In the genomic region with DNA sequence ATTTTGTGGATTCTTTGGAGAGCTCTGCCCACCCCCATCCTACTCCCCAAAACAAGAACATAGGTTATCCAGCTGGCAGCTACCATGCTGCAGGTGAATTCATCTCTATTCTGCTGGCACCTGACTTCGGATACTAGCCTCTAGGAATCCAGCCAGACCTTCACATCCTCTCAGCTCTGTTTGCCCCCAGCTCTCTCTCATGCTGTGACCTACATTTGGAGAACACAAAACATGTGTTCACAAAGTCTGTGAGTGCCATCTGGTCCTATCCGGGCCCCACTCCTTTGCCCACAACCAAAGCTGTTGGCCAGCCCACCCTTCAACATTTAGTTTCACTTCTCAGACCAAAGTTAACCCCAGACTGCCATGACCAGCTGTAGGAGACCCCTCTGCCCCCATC, we compare ENCODE assay signal across 24 cellular contexts.
A peak's percentile ranks its signal among the peaks of the same experiment; 100 is the strongest.
DNase-seq lines count a peak whose midpoint lies in the region; ATAC-seq and TF ChIP-seq lines count a peak whose summit lies in the region.
"Had no signal": no experiment of that assay in that cellular context is flagged by ENCODE, and none has a peak within 500 bp of the region (broad histone marks: within the 10 kb centered on the region; RNA-seq: fewer than 3 reads in every experiment).

No MANE protein-coding gene starts in this region.

- peaks cover 2% of the 10 kb centered on the region for H3K27me3 Mint-ChIP-seq in activated T-helper 1 cell treated with anti-CD3 and anti-CD28 coated beads, Interleukin-12 subunit alpha, Interleukin-12 subunit beta, Interleukin-2, Interleukin-4 antibody, amounts not matched to agents 30 ng/mL and 10 ng/mL and 1 ng/mL, durations not matched to agents 14 hours and 24 hours and 36 hours (ENCODE audit: insufficient read depth)
- H3K27me3 Mint-ChIP-seq: activated CD4-positive, alpha-beta T cell treated with anti-CD3 and anti-CD28 coated beads for 36 hours had no signal

- no peaks in the 10 kb centered on the region for H3K36me3 Mint-ChIP-seq in activated T-helper 1 cell treated with anti-CD3 and anti-CD28 coated beads, Interleukin-12 subunit alpha, Interleukin-12 subunit beta, Interleukin-2, Interleukin-4 antibody, amounts not matched to agents 30 ng/mL and 10 ng/mL and 1 ng/mL, durations not matched to agents 14 hours and 24 hours and 36 hours (ENCODE audit: low read depth)

- peaks cover 4% of the 10 kb centered on the region for H3K9me3 Mint-ChIP-seq in activated T-helper 1 cell treated with anti-CD3 and anti-CD28 coated beads, Interleukin-12 subunit alpha, Interleukin-12 subunit beta, Interleukin-2, Interleukin-4 antibody, amounts not matched to agents 30 ng/mL and 10 ng/mL and 1 ng/mL, durations not matched to agents 14 hours and 24 hours and 36 hours
- H3K9me3 Mint-ChIP-seq: HFFc6 had no signal

- H4K20me1 ChIP-seq in Loucy (ENCODE audit: insufficient read depth, low read length, poor library complexity, severe bottlenecking): no peaks in the 10 kb centered on the region

- H3K27me3 ChIP-seq in Loucy (ENCODE audit: insufficient read depth, low read length, poor library complexity, severe bottlenecking) (no peaks in the 10 kb centered on the region), tibial artery (no peaks in the 10 kb centered on the region)
- H3K27me3 ChIP-seq: BE2C, dorsolateral prefrontal cortex, SJSA1, spleen, suprapubic skin had no signal

- TF ChIP-seq CTCF in Loucy (conservative IDR thresholded peaks at IDR 0.05; ENCODE audit: low read length) (no peak), tibial artery (IDR thresholded peaks at IDR 0.05) (no peak)

- H2AFZ ChIP-seq in Loucy (ENCODE audit: low read length): no peak overlapping the region

- H3F3A ChIP-seq in Loucy (ENCODE audit: low read depth): no peaks in the 10 kb centered on the region

- H3K27ac Mint-ChIP-seq in activated T-helper 1 cell treated with anti-CD3 and anti-CD28 coated beads, Interleukin-12 subunit alpha, Interleukin-12 subunit beta, Interleukin-2, Interleukin-4 antibody, amounts not matched to agents 30 ng/mL and 10 ng/mL and 1 ng/mL, durations not matched to agents 14 hours and 24 hours and 36 hours: no peak overlapping the region
- H3K27ac Mint-ChIP-seq: activated CD4-positive, alpha-beta T cell treated with anti-CD3 and anti-CD28 coated beads for 36 hours; activated T-helper 2 cell treated with anti-CD3 and anti-CD28 coated beads, Interferon-gamma antibody, Interleukin-2, Interleukin-4, amounts not matched to agents 10 μg/mL and 5 μg/mL and 100 μg/mL, durations not matched to agents 14 hours and 24 hours and 36 hours; HFFc6 had no signal

- H3K27ac ChIP-seq in tibial artery: no peak overlapping the region
- H3K27ac ChIP-seq: 22Rv1, dorsolateral prefrontal cortex, SJSA1, spleen, suprapubic skin had no signal

- H3K9ac ChIP-seq in Loucy (ENCODE audit: low read depth, low read length, poor library complexity, severe bottlenecking): no peak overlapping the region

- intact Hi-C loops in tibial artery (cut with DNase I; ENCODE audit: low total_unique reads): no loop called here
- intact Hi-C loops in activated T-helper 1 cell treated with anti-CD3 and anti-CD28 coated beads, Interleukin-12 subunit alpha, Interleukin-12 subunit beta, Interleukin-2, Interleukin-4 antibody, amounts not matched to agents 30 ng/mL and 10 ng/mL and 1 ng/mL, durations not matched to agents 14 hours and 24 hours and 36 hours (cut with micrococcal nuclease): no loop called here

- ATAC-seq in HG02642 (IDR thresholded peaks at IDR 0.05; ENCODE audit: poor library complexity, unreplicated experiment) (peak; percentile 6), HG03025 (IDR thresholded peaks at IDR 0.05; ENCODE audit: low FRiP score, unreplicated experiment) (no peak)
- ATAC-seq: activated CD4-positive, alpha-beta T cell treated with anti-CD3 and anti-CD28 coated beads for 36 hours; esophagus mucosa; K562; mucosa of descending colon had no signal

- no peak overlapping the region for H3K4me3 Mint-ChIP-seq in activated T-helper 1 cell treated with anti-CD3 and anti-CD28 coated beads, Interleukin-12 subunit alpha, Interleukin-12 subunit beta, Interleukin-2, Interleukin-4 antibody, amounts not matched to agents 30 ng/mL and 10 ng/mL and 1 ng/mL, durations not matched to agents 14 hours and 24 hours and 36 hours
- H3K4me3 Mint-ChIP-seq: activated CD4-positive, alpha-beta T cell treated with anti-CD3 and anti-CD28 coated beads for 36 hours; HFFc6 had no signal

- H3K9me2 ChIP-seq in Loucy (replicated peaks; ENCODE audit: low read depth, low read length): no peaks in the 10 kb centered on the region

- DNase-seq in NCI-H524 (lab: John Stamatoyannopoulos, UW) (peak; percentile 16 to 61), NCI-H524 treated with DMSO at 0.1 percent for 48 hours (lab: John Stamatoyannopoulos, UW) (no peak), tibial artery (no peak), 8988T (no peak)
- DNase-seq in activated T-helper 1 cell treated with anti-CD3 and anti-CD28 coated beads, Interleukin-12 subunit alpha, Interleukin-12 subunit beta, Interleukin-2, Interleukin-4 antibody, amounts not matched to agents 30 ng/mL and 10 ng/mL and 1 ng/mL, durations not matched to agents 14 hours and 24 hours and 36 hours (ENCODE audit: low spot score): no peak
- DNase-seq: activated CD4-positive, alpha-beta T cell treated with anti-CD3 and anti-CD28 coated beads for 36 hours; BE2C; HFFc6; mucosa of descending colon; NCI-H1092; PC-9; spleen; stimulated activated CD8-positive, alpha-beta memory T cell treated with anti-CD3 and anti-CD28 coated beads, Interleukin-4, amount 100 ng/mL, for 48 hours; T1000 had no signal

- H3K79me2 ChIP-seq in Loucy (ENCODE audit: insufficient read depth, low read length): no peaks in the 10 kb centered on the region

- H3K4me2 ChIP-seq in Loucy (ENCODE audit: low read depth, low read length, poor library complexity, severe bottlenecking): peak overlapping the region; percentile 26

- H3K36me3 ChIP-seq in Loucy (ENCODE audit: insufficient read depth, low read length) (no peaks in the 10 kb centered on the region), tibial artery (no peaks in the 10 kb centered on the region)
- H3K36me3 ChIP-seq: BE2C, SJSA1, spleen, suprapubic skin had no signal

- H3K4me3 ChIP-seq in Loucy (ENCODE audit: low read length, poor library complexity, severe bottlenecking) (no peak overlapping the region), tibial artery (no peak overlapping the region)
- H3K4me3 ChIP-seq: dorsolateral prefrontal cortex, K562, mucosa of descending colon, PC-9, SJSA1, spleen, suprapubic skin had no signal

- H3K9me3 ChIP-seq in Loucy (ENCODE audit: insufficient read depth, low read depth, low read length): no peaks in the 10 kb centered on the region
- no peaks in the 10 kb centered on the region for H3K9me3 ChIP-seq in tibial artery
- H3K9me3 ChIP-seq: BE2C, mucosa of descending colon, SJSA1, spleen, suprapubic skin had no signal

- peaks cover 5% of the 10 kb centered on the region for H3K4me1 Mint-ChIP-seq in activated T-helper 1 cell treated with anti-CD3 and anti-CD28 coated beads, Interleukin-12 subunit alpha, Interleukin-12 subunit beta, Interleukin-2, Interleukin-4 antibody, amounts not matched to agents 30 ng/mL and 10 ng/mL and 1 ng/mL, durations not matched to agents 14 hours and 24 hours and 36 hours (ENCODE audit: low read depth)

- H3K4me1 ChIP-seq in Loucy (ENCODE audit: insufficient read depth, low read length, poor library complexity, severe bottlenecking): peaks cover 12% of the 10 kb centered on the region
- H3K4me1 ChIP-seq in tibial artery: no peaks in the 10 kb centered on the region
- H3K4me1 ChIP-seq: BE2C, SJSA1, suprapubic skin had no signal

Comparison
In these comparisons a context has a peak if more than half of its experiments do, and no peak if none do; other contexts are left out.
1. DNase-seq: peak in NCI-H524 (2 of 2); none in NCI-H524 treated with DMSO at 0.1 percent for 48 hours (single experiment), tibial artery (0 of 2), activated T-helper 1 cell treated with anti-CD3 and anti-CD28 coated beads, Interleukin-12 subunit alpha, Interleukin-12 subunit beta, Interleukin-2, Interleukin-4 antibody, amounts not matched to agents 30 ng/mL and 10 ng/mL and 1 ng/mL, durations not matched to agents 14 hours and 24 hours and 36 hours (single experiment) and 8988T (single experiment).